Comparison of ENCODE assay signal across 12 cellular contexts in the genomic region with DNA sequence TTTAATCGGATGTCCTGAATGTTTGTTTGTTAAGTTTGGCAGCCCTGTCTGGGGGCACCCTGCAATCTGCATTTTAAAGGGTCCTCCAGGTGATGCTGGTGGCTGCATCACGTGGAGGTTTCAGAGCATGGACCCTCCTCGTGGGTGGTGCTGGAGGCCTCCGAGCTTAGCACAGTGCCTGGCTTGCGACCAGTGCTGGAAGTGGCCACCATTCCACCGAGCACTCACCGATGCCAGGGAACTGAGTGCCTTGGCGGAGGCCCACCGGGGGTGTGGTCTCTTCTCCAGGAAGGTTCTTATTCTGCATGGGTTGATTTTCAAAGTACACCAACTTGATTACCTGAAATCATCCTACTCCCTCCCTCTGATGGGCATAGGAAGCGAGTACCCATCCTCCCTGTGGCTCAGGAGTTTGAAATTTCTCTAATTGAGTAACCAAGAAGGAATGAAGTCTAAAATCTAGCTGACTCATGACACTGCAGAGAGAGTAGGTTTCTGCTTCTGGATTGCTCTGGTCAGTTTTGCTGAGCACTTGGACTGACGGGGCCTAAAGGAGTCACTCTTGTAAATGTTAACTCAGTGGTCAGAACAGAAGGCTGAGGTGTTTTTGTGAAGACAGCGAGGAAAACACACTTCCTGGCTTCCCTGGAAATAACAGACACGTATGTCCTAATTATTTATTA. TPM values are rescaled to one million over a fixed set of nuclear protein-coding genes. Genes with fewer than 3 reads are reported as not detected.
A peak's percentile ranks its signal among the peaks of the same experiment; 100 is the strongest.
DNase-seq lines count a peak whose midpoint lies in the region; ATAC-seq, FAIRE-seq and TF ChIP-seq lines count a peak whose summit lies in the region.
"Had no signal": no experiment of that assay in that cellular context is flagged by ENCODE, and none has a peak within 500 bp of the region (broad histone marks: within the 10 kb centered on the region; RNA-seq: fewer than 3 reads in every experiment).

No MANE protein-coding gene starts in this region.

- no peak overlapping the region for H3K4me2 ChIP-seq in K562 (ENCODE audit: insufficient read depth, low read length)

- H3K9me3 Mint-ChIP-seq in HFFc6, result no peaks in the 10 kb centered on the region

- H3K27ac Mint-ChIP-seq in HFFc6, result peak overlapping the region; percentile 13

- peaks cover under 1 to 49% of the 10 kb centered on the region in 2 experiments; a peak in 3 of 5 replicates for H3K27me3 ChIP-seq in K562 (ENCODE audit: control insufficient read depth in 2 of 2, insufficient read depth in 2 of 2, low read length in 2 of 2)

- no peak for TF ChIP-seq RAD21 in K562 (CRISPR knock-in tag; conservative IDR thresholded peaks at IDR 0.05 in 1 of 2, IDR thresholded peaks at IDR 0.05 in 1 of 2)

- no peaks in the 10 kb centered on the region for H3K9me1 ChIP-seq in K562 (ENCODE audit: control insufficient read depth, insufficient read depth, low read length)

- no peaks in the 10 kb centered on the region for H3K9me3 ChIP-seq in K562 (replicated peaks; ENCODE audit: control insufficient read depth, insufficient read depth, low read depth, low read length)

- WGBS in K562 (ENCODE audit: insufficient coverage, low coverage, missing lambda C conversion rate), result 2% methylated on average over 13 of the region's 13 CpGs

- no peak for TF ChIP-seq POLR2A in K562 (conservative IDR thresholded peaks at IDR 0.05)

- DNase-seq in ACHN (peak; percentile 91), HFFc6 (peak; percentile 72), K562 (ENCODE audit: extremely low read depth in 1 of 4, low spot score in 3 of 4) (no peak), iris pigment epithelial cell (ENCODE audit: low read depth) (peak; percentile 79), NCI-H2227 treated with DMSO at 0.1 percent for 48 hours (lab: John Stamatoyannopoulos, UW) (no peak), NCI-H446 treated with DMSO at 0.1 percent for 48 hours (lab: John Stamatoyannopoulos, UW) (no peak), NCI-H1417 (lab: John Stamatoyannopoulos, UW) (no peak)
- DNase-seq: activated CD4-positive, CD25-positive, alpha-beta regulatory T cell treated with anti-CD3 and anti-CD28 coated beads, Interleukin-2, amount 50 U/mL, for 72 hours; activated gamma-delta T cell; kidney had no signal

- CTCF ChIA-PET in K562 (lab: Yijun Ruan, JAX; ENCODE audit: low intra/inter-chr PET ratio), result no interaction called here

- peaks cover 19% of the 10 kb centered on the region for H3K4me1 Mint-ChIP-seq in HFFc6 (ENCODE audit: low read depth)

- no peak overlapping the region for H3K9ac ChIP-seq in K562 (ENCODE audit: insufficient read depth in 1 of 2, low read depth in 2 of 2, low read length in 2 of 2)

- 0 out of 2 replicates have a peak overlapping the region, but pooled peaks have one; percentile 26 for H3K4me3 Mint-ChIP-seq in HFFc6

- no peaks in the 10 kb centered on the region for H3K4me1 ChIP-seq in K562 (replicated peaks in 1 of 2; ENCODE audit: control insufficient read depth in 2 of 2, insufficient read depth in 2 of 2, low read length in 2 of 2)

- no TSS peak for BruUV-seq in K562 (replicated peaks; lab: Mats Ljungman, UMichigan)

- no peaks in the 10 kb centered on the region for H3K36me3 ChIP-seq in K562 (ENCODE audit: control insufficient read depth, insufficient read depth, low read length)

- H3K36me3 Mint-ChIP-seq in HFFc6 (ENCODE audit: low read depth), result no peaks in the 10 kb centered on the region

- peaks cover 23% of the 10 kb centered on the region for H3K27me3 Mint-ChIP-seq in HFFc6 (ENCODE audit: insufficient read depth)

- no peak for TF ChIP-seq EP300 in K562 (IDR thresholded peaks at IDR 0.05; ENCODE audit: low read length)

- no peak for ATAC-seq in K562
- ATAC-seq in HG03565 (IDR thresholded peaks at IDR 0.05; ENCODE audit: unreplicated experiment), result no peak

- no peaks in the 10 kb centered on the region for H4K20me1 ChIP-seq in K562 (replicated peaks; ENCODE audit: control insufficient read depth, insufficient read depth, low read length)

- TF ChIP-seq CTCF in HFFc6 (IDR thresholded peaks at IDR 0.05) (no peak), K562 (IDR thresholded peaks at IDR 0.05 in 2 of 3, conservative IDR thresholded peaks at IDR 0.05 in 1 of 3; ENCODE audit: insufficient read depth in 2 of 3, low read depth in 1 of 3, low read length in 3 of 3) (no peak)

- intact Hi-C loops in K562 (cut with micrococcal nuclease), result no loop called here

- H3K27ac ChIP-seq in K562 (ENCODE audit: extremely low read depth, low read depth, low read length), result no peak overlapping the region
- H3K27ac ChIP-seq: C4-2B had no signal

- in situ Hi-C loops in ACHN (cut with HindIII; ENCODE audit: low pct_ligation_motif_present, low pct_unique_long_range_greater_than_20kb, low sequenced_read_pairs), result no loop called here
- in situ Hi-C loops in K562 (cut with MboI), result no loop called here

- H3K79me2 ChIP-seq in K562 (ENCODE audit: control insufficient read depth, insufficient read depth, low read length), result no peaks in the 10 kb centered on the region

- no peak overlapping the region for H3K4me3 ChIP-seq in K562

- POLR2A ChIA-PET in K562 (lab: Yijun Ruan, JAX), result no interaction called here

- no peak overlapping the region for H2AFZ ChIP-seq in K562 (ENCODE audit: low read depth, low read length)

- FAIRE-seq in K562 (lab: Jason Lieb, UNC), result no peak
- FAIRE-seq: kidney had no signal

TF ChIP-seq in K562, 482 proteins besides CTCF, POLR2A, EP300 and RAD21:
- TF ChIP-seq MAFG (tag; conservative IDR thresholded peaks at IDR 0.05) (peak; percentile 54), STAT5A (IDR thresholded peaks at IDR 0.05; ENCODE audit: borderline replicate concordance, low read length) (no peak), CBX8 (IDR thresholded peaks at IDR 0.05; ENCODE audit: borderline replicate concordance, extremely low read depth, low read depth, low read length, poor library complexity, severe bottlenecking) (no peak), MAFF (IDR thresholded peaks at IDR 0.05; ENCODE audit: low read length) (0 out of 2 replicates have a peak, but pooled peaks have one; percentile 0), ZNF316 (IDR thresholded peaks at IDR 0.05) (peak; percentile 59), SIX5 (IDR thresholded peaks at IDR 0.05; ENCODE audit: borderline replicate concordance in 1 of 2, insufficient read depth in 1 of 2, low read depth in 1 of 2, low read length in 2 of 2) (no peak), PCBP1 (IDR thresholded peaks at IDR 0.05; ENCODE audit: low read depth, low read length, poor library complexity, severe bottlenecking) (no peak), C11orf30 (IDR thresholded peaks at IDR 0.05; ENCODE audit: low read depth) (peak; percentile 51), NFE2 (IDR thresholded peaks at IDR 0.05; ENCODE audit: low read depth) (peak; percentile 57), NONO (IDR thresholded peaks at IDR 0.05; ENCODE audit: low read depth in 2 of 2, low read length in 1 of 2) (no peak)
- TF ChIP-seq, protein P1, sequence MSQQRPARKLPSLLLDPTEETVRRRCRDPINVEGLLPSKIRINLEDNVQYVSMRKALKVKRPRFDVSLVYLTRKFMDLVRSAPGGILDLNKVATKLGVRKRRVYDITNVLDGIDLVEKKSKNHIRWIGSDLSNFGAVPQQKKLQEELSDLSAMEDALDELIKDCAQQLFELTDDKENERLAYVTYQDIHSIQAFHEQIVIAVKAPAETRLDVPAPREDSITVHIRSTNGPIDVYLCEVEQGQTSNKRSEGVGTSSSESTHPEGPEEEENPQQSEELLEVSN (IDR thresholded peaks at IDR 0.05; ENCODE audit: borderline replicate concordance in 1 of 2, extremely low read depth in 1 of 2, insufficient read depth in 1 of 2, insufficient read length in 1 of 2, low read depth in 1 of 2, low read length in 1 of 2, poor library complexity in 1 of 2, severe bottlenecking in 1 of 2), result no peak

RNA-seq across cellular contexts. Expression of a gene that starts 58.1 kb away (rescaled TPM):
- total RNA-seq in HFFc6 (2021; fragmentation: NEBNext Ultra II Directional; extraction: Animal tissue kit (Norgen Biotek cat#: 25700)), result 10 to 100 TPM; 11.4 to 17.4 (median 13.0) TPM
- total RNA-seq in K562 (2011; cell fraction: chromatin; rRNA removed; ENCODE audit: low replicate concordance), result 12.5 and 29.6 TPM in 2 replicates
- 17.5 and 21.2 TPM in 2 replicates for total RNA-seq in K562 (2011; cell fraction: nucleolus; rRNA removed)
- total RNA-seq in K562 (2011; cell fraction: nucleoplasm; rRNA removed), result 21.6 and 24.4 TPM in 2 replicates
- total RNA-seq in K562 (2014; rRNA removed) (8.0 and 15.7 TPM in 2 replicates), K562 (2014; rRNA removed; fragmentation: Illumina TruSeq; extraction: Trizol) (9.1 and 9.8 TPM in 2 replicates), K562 (2015; rRNA removed; fragmentation: Illumina TruSeq; extraction: Trizol) (6.6 and 7.6 TPM in 2 replicates), K562 (2021) (7.4 and 8.2 TPM in 2 replicates)
- polyA plus RNA-seq in K562 (2011; rRNA removed) (29.9 and 30.0 TPM in 2 replicates), K562 (2014; fragmentation: Illumina TruSeq; extraction: Trizol) (10.0 and 11.2 TPM in 2 replicates), K562 (2014; fragmentation: Nextera tagmentation; extraction: Ambion mirVana) (1 to 10 TPM; 2.8 to 3.0 TPM), K562 (2014; rRNA removed) (13.9 and 15.2 TPM in 2 replicates)
- polyA plus RNA-seq in K562 (2011; cell fraction: cytosol; rRNA removed), result 30.8 and 50.1 TPM in 2 replicates
- 12.1 and 16.7 TPM in 2 replicates for polyA plus RNA-seq in K562 (2011; cell fraction: nucleus; rRNA removed)
- 8.3 and 13.0 TPM in 2 replicates for polyA plus RNA-seq in K562 (2012)
- 14.2 and 19.1 TPM in 2 replicates for polyA minus RNA-seq in K562 (2011; rRNA and poly(A)+ RNA removed)
- polyA minus RNA-seq in K562 (2011; cell fraction: cytosol; rRNA and poly(A)+ RNA removed), result 8.8 and 13.7 TPM in 2 replicates
- polyA minus RNA-seq in K562 (2011; cell fraction: nucleus; rRNA and poly(A)+ RNA removed), result 6.9 and 10.1 TPM in 2 replicates

Comparison
In these comparisons a context has a peak if more than half of its experiments do, and no peak if none do; other contexts are left out.
1. DNase-seq: peak in ACHN (single experiment), HFFc6 (single experiment) and iris pigment epithelial cell (single experiment); none in K562 (0 of 4), NCI-H2227 treated with DMSO at 0.1 percent for 48 hours (single experiment), NCI-H446 treated with DMSO at 0.1 percent for 48 hours (single experiment) and NCI-H1417 (0 of 3).